1 cellular context compared by ENCODE assay signal in the genomic region with DNA sequence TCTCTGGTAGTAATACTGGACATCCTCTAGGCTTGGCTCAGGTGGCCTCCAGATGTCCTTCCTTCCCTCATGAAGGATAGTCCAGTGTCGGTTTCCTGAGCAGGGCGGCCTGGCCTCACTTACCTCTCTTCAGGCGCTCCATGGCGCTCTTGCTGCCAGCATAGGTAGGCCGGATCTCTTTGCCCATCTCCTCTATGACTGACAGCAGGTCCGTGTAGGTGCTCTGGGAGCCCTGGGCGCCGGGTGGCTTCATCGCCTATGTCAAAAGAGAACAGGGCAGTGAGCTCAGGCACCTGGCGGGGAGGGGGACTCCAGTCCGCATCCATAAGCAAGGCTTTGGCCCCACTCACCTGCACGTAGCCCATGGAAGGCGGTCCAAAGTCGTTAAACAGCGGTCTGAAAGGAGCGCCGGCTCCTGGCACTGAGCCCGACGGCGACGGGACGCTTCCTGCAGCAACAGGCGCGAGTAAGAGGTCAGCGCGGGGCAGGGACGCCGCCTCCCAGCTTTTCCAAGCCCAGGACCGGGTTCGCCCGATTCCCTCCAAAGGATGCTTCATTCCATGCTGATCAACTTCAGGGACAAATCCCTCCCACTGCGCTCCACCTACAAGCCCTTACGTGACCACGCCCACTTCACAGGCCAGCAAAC.
TF ChIP-seq lines count a peak whose summit lies in the region.

No MANE protein-coding gene starts in this region.

TF ChIP-seq in HepG2, 621 proteins besides CTCF, POLR2A, EP300 and RAD21 (continued from another document and continues in another):
- TF ChIP-seq, protein P1, sequence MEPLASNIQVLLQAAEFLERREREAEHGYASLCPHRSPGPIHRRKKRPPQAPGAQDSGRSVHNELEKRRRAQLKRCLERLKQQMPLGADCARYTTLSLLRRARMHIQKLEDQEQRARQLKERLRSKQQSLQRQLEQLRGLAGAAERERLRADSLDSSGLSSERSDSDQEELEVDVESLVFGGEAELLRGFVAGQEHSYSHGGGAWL (CRISPR knock-in tag; IDR thresholded peaks at IDR 0.05) = 0 out of 2 replicates have a peak, but pooled peaks have one; percentile 9
- TF ChIP-seq ZNF670 (CRISPR knock-in tag; IDR thresholded peaks at IDR 0.05; ENCODE audit: borderline replicate concordance) (0 out of 2 replicates have a peak, but pooled peaks have one; percentile 18), ZNF713 (CRISPR knock-in tag; IDR thresholded peaks at IDR 0.05) (peak; percentile 87; the same call in 1 of the 2 replicates), ZFP37 (CRISPR knock-in tag; IDR thresholded peaks at IDR 0.05; ENCODE audit: borderline replicate concordance) (0 out of 2 replicates have a peak, but pooled peaks have one; percentile 34), ZNF891 (CRISPR knock-in tag; IDR thresholded peaks at IDR 0.05) (no peak), TMF1 (CRISPR knock-in tag; IDR thresholded peaks at IDR 0.05; ENCODE audit: low read depth) (no peak), ELF3 (CRISPR knock-in tag; IDR thresholded peaks at IDR 0.05) (no peak), ZNF33A (CRISPR knock-in tag; IDR thresholded peaks at IDR 0.05; ENCODE audit: borderline replicate concordance) (0 out of 2 replicates have a peak, but pooled peaks have one; percentile 75), TSC22D2 (CRISPR knock-in tag; IDR thresholded peaks at IDR 0.05; ENCODE audit: borderline replicate concordance) (no peak), TRIM24 (CRISPR knock-in tag; IDR thresholded peaks at IDR 0.05) (no peak), IRX3 (CRISPR knock-in tag; IDR thresholded peaks at IDR 0.05; ENCODE audit: borderline replicate concordance, low read depth) (no peak), RAD51 (IDR thresholded peaks at IDR 0.05; ENCODE audit: borderline replicate concordance) (no peak), EED (CRISPR knock-in tag; IDR thresholded peaks at IDR 0.05) (peak; percentile 55; the same call in 1 of the 2 replicates), NBN (conservative IDR thresholded peaks at IDR 0.05) (no peak), KDM2A (CRISPR knock-in tag; IDR thresholded peaks at IDR 0.05; ENCODE audit: borderline replicate concordance, low read depth) (no peak), REPIN1 (CRISPR knock-in tag; IDR thresholded peaks at IDR 0.05; ENCODE audit: borderline replicate concordance, low read depth) (no peak), ZNF572 (CRISPR knock-in tag; IDR thresholded peaks at IDR 0.05) (no peak), HDAC2 (CRISPR knock-in tag; IDR thresholded peaks at IDR 0.05) (peak; percentile 57; the same call in 1 of the 2 replicates), ZNF839 (CRISPR knock-in tag; IDR thresholded peaks at IDR 0.05; ENCODE audit: borderline replicate concordance) (peak; percentile 75; the same call in 1 of the 2 replicates), POLR2AphosphoS5 (IDR thresholded peaks at IDR 0.05; ENCODE audit: low read depth, low read length) (no peak), ZNF605 (CRISPR knock-in tag; IDR thresholded peaks at IDR 0.05) (no peak), ZNF24 (IDR thresholded peaks at IDR 0.05) (no peak), RXRA (CRISPR knock-in tag; IDR thresholded peaks at IDR 0.05) (peak; percentile 57; the same call in 1 of the 2 replicates), ZNF496 (CRISPR knock-in tag; IDR thresholded peaks at IDR 0.05; ENCODE audit: insufficient replicate concordance) (no peak), MAFG (CRISPR knock-in tag; IDR thresholded peaks at IDR 0.05) (no peak), ZNF17 (CRISPR knock-in tag; IDR thresholded peaks at IDR 0.05) (0 out of 2 replicates have a peak, but pooled peaks have one; percentile 73), RBM39 (IDR thresholded peaks at IDR 0.05; ENCODE audit: low read depth, low read length, poor library complexity, severe bottlenecking) (no peak), ZBTB38 (CRISPR knock-in tag; IDR thresholded peaks at IDR 0.05) (0 out of 2 replicates have a peak, but pooled peaks have one; percentile 12), DNMT3B (CRISPR knock-in tag; conservative IDR thresholded peaks at IDR 0.05) (no peak)
- TF ChIP-seq, protein P2, sequence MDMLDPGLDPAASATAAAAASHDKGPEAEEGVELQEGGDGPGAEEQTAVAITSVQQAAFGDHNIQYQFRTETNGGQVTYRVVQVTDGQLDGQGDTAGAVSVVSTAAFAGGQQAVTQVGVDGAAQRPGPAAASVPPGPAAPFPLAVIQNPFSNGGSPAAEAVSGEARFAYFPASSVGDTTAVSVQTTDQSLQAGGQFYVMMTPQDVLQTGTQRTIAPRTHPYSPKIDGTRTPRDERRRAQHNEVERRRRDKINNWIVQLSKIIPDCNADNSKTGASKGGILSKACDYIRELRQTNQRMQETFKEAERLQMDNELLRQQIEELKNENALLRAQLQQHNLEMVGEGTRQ (IDR thresholded peaks at IDR 0.05; ENCODE audit: low read depth, low read length) = no peak
- TF ChIP-seq, protein P2 (CRISPR knock-in tag; IDR thresholded peaks at IDR 0.05; ENCODE audit: borderline replicate concordance) = no peak
- TF ChIP-seq, protein P3, sequence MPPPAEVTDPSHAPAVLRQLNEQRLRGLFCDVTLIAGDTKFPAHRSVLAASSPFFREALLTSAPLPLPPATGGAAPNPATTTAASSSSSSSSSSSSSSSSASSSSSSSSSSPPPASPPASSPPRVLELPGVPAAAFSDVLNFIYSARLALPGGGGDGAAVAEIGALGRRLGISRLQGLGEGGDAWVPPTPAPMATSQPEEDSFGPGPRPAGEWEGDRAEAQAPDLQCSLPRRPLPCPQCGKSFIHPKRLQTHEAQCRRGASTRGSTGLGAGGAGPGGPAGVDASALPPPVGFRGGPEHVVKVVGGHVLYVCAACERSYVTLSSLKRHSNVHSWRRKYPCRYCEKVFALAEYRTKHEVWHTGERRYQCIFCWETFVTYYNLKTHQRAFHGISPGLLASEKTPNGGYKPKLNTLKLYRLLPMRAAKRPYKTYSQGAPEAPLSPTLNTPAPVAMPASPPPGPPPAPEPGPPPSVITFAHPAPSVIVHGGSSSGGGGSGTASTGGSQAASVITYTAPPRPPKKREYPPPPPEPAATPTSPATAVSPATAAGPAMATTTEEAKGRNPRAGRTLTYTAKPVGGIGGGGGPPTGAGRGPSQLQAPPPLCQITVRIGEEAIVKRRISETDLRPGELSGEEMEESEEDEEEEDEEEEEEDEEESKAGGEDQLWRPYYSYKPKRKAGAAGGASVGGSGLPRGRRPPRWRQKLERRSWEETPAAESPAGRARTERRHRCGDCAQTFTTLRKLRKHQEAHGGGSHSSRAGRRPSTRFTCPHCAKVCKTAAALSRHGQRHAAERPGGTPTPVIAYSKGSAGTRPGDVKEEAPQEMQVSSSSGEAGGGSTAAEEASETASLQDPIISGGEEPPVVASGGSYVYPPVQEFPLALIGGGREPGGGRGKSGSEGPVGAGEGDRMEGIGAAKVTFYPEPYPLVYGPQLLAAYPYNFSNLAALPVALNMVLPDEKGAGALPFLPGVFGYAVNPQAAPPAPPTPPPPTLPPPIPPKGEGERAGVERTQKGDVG (CRISPR knock-in tag; IDR thresholded peaks at IDR 0.05; ENCODE audit: borderline replicate concordance) = no peak
- TF ChIP-seq, protein P4, sequence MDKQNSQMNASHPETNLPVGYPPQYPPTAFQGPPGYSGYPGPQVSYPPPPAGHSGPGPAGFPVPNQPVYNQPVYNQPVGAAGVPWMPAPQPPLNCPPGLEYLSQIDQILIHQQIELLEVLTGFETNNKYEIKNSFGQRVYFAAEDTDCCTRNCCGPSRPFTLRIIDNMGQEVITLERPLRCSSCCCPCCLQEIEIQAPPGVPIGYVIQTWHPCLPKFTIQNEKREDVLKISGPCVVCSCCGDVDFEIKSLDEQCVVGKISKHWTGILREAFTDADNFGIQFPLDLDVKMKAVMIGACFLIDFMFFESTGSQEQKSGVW (CRISPR knock-in tag; IDR thresholded peaks at IDR 0.05; ENCODE audit: borderline replicate concordance) = no peak
- TF ChIP-seq, protein P5, sequence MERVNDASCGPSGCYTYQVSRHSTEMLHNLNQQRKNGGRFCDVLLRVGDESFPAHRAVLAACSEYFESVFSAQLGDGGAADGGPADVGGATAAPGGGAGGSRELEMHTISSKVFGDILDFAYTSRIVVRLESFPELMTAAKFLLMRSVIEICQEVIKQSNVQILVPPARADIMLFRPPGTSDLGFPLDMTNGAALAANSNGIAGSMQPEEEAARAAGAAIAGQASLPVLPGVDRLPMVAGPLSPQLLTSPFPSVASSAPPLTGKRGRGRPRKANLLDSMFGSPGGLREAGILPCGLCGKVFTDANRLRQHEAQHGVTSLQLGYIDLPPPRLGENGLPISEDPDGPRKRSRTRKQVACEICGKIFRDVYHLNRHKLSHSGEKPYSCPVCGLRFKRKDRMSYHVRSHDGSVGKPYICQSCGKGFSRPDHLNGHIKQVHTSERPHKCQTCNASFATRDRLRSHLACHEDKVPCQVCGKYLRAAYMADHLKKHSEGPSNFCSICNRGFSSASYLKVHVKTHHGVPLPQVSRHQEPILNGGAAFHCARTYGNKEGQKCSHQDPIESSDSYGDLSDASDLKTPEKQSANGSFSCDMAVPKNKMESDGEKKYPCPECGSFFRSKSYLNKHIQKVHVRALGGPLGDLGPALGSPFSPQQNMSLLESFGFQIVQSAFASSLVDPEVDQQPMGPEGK (CRISPR knock-in tag; IDR thresholded peaks at IDR 0.05) = 0 out of 2 replicates have a peak, but pooled peaks have one; percentile 7
- TF ChIP-seq, protein P6, sequence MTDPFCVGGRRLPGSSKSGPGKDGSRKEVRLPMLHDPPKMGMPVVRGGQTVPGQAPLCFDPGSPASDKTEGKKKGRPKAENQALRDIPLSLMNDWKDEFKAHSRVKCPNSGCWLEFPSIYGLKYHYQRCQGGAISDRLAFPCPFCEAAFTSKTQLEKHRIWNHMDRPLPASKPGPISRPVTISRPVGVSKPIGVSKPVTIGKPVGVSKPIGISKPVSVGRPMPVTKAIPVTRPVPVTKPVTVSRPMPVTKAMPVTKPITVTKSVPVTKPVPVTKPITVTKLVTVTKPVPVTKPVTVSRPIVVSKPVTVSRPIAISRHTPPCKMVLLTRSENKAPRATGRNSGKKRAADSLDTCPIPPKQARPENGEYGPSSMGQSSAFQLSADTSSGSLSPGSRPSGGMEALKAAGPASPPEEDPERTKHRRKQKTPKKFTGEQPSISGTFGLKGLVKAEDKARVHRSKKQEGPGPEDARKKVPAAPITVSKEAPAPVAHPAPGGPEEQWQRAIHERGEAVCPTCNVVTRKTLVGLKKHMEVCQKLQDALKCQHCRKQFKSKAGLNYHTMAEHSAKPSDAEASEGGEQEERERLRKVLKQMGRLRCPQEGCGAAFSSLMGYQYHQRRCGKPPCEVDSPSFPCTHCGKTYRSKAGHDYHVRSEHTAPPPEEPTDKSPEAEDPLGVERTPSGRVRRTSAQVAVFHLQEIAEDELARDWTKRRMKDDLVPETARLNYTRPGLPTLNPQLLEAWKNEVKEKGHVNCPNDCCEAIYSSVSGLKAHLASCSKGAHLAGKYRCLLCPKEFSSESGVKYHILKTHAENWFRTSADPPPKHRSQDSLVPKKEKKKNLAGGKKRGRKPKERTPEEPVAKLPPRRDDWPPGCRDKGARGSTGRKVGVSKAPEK (CRISPR knock-in tag; IDR thresholded peaks at IDR 0.05; ENCODE audit: borderline replicate concordance) = no peak
- TF ChIP-seq, protein P7, sequence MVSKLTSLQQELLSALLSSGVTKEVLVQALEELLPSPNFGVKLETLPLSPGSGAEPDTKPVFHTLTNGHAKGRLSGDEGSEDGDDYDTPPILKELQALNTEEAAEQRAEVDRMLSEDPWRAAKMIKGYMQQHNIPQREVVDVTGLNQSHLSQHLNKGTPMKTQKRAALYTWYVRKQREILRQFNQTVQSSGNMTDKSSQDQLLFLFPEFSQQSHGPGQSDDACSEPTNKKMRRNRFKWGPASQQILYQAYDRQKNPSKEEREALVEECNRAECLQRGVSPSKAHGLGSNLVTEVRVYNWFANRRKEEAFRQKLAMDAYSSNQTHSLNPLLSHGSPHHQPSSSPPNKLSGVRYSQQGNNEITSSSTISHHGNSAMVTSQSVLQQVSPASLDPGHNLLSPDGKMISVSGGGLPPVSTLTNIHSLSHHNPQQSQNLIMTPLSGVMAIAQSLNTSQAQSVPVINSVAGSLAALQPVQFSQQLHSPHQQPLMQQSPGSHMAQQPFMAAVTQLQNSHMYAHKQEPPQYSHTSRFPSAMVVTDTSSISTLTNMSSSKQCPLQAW (CRISPR knock-in tag; IDR thresholded peaks at IDR 0.05) = no peak
- TF ChIP-seq, protein P8, sequence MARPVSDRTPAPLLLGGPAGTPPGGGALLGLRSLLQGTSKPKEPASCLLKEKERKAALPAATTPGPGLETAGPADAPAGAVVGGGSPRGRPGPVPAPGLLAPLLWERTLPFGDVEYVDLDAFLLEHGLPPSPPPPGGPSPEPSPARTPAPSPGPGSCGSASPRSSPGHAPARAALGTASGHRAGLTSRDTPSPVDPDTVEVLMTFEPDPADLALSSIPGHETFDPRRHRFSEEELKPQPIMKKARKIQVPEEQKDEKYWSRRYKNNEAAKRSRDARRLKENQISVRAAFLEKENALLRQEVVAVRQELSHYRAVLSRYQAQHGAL (CRISPR knock-in tag; IDR thresholded peaks at IDR 0.05; ENCODE audit: not compliant biosample characterization) = no peak
- TF ChIP-seq, protein P9, sequence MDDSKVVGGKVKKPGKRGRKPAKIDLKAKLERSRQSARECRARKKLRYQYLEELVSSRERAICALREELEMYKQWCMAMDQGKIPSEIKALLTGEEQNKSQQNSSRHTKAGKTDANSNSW (CRISPR knock-in tag; IDR thresholded peaks at IDR 0.05; ENCODE audit: borderline replicate concordance) = no peak
- TF ChIP-seq, protein P10, sequence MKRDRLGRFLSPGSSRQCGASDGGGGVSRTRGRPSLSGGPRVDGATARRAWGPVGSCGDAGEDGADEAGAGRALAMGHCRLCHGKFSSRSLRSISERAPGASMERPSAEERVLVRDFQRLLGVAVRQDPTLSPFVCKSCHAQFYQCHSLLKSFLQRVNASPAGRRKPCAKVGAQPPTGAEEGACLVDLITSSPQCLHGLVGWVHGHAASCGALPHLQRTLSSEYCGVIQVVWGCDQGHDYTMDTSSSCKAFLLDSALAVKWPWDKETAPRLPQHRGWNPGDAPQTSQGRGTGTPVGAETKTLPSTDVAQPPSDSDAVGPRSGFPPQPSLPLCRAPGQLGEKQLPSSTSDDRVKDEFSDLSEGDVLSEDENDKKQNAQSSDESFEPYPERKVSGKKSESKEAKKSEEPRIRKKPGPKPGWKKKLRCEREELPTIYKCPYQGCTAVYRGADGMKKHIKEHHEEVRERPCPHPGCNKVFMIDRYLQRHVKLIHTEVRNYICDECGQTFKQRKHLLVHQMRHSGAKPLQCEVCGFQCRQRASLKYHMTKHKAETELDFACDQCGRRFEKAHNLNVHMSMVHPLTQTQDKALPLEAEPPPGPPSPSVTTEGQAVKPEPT (CRISPR knock-in tag; IDR thresholded peaks at IDR 0.05; ENCODE audit: low read depth) = no peak
- TF ChIP-seq, protein P11, sequence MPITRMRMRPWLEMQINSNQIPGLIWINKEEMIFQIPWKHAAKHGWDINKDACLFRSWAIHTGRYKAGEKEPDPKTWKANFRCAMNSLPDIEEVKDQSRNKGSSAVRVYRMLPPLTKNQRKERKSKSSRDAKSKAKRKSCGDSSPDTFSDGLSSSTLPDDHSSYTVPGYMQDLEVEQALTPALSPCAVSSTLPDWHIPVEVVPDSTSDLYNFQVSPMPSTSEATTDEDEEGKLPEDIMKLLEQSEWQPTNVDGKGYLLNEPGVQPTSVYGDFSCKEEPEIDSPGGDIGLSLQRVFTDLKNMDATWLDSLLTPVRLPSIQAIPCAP (CRISPR knock-in tag; IDR thresholded peaks at IDR 0.05; ENCODE audit: low read depth) = 0 out of 2 replicates have a peak, but pooled peaks have one; percentile 49
